Comparison of ENCODE assay signal across 8 cellular contexts in genomic region chr6:166999145-166999844, GRCh38. TPM values are rescaled to one million over a fixed set of nuclear protein-coding genes. Genes with fewer than 3 reads are reported as not detected.
A peak's percentile ranks its signal among the peaks of the same experiment; 100 is the strongest.
DNase-seq lines count a peak whose midpoint lies in the region; ATAC-seq and TF ChIP-seq lines count a peak whose summit lies in the region.

Gene CEP43, plus strand, starts transcription at chr6:166999397. Its CDS starts 16 bp downstream, at chr6:166999413.

- H3K27ac ChIP-seq in A673 (ENCODE audit: low read depth, low read length, poor library complexity, severe bottlenecking) (peak within 1 kb of the TSS; percentile 94), caudate nucleus (ENCODE audit: low read depth, low read length) (no peak within 1 kb of the TSS), spleen (peak within 1 kb of the TSS; percentile 73 to 91 (median 84))

- H3K27me3 ChIP-seq in A673 (replicated peaks; ENCODE audit: insufficient read depth, low read depth, low read length, poor library complexity) (no peaks in the 10 kb centered on the region), spleen (replicated peaks in 1 of 7) (no peaks in the 10 kb centered on the region)

- ATAC-seq in GM18907 (IDR thresholded peaks at IDR 0.05; ENCODE audit: unreplicated experiment) (peak; percentile 93), HG03159 (IDR thresholded peaks at IDR 0.05; ENCODE audit: unreplicated experiment) (peak; percentile 90), activated B cell treated with CpG ODN at 0.5 μM for 24 hours (ENCODE audit: low read depth) (peak; percentile 96)

- no peaks in the 10 kb centered on the region for H3K9me3 ChIP-seq in A673 (ENCODE audit: low read depth, low read length, poor library complexity, severe bottlenecking)
- H3K9me3 ChIP-seq in spleen, result no peaks in the 10 kb centered on the region

- H3K27me3 Mint-ChIP-seq in activated B cell treated with CpG ODN at 0.5 μM for 24 hours, result no peaks in the 10 kb centered on the region

- intact Hi-C loops in A673 (cut with micrococcal nuclease; ENCODE audit: unreplicated experiment) (no loop called here), activated B cell treated with CpG ODN at 0.5 μM for 24 hours (cut with micrococcal nuclease) (loop anchor here (1.0 to 5.0 kb wide), 12 partner anchors 22 to 657 kb away; partner anchors contain the start of genes RAMACL, RNASET2, RPS6KA2 and SFT2D1), spleen (cut with DNase I; ENCODE audit: low total_unique reads) (loop anchor here (5.0 kb wide), 1 partner anchor 143 kb away; no protein-coding TSS in a partner anchor)

- CTCF ChIA-PET in A673 (lab: Charles Lee) (no interaction called here), activated B cell treated with CpG ODN at 0.5 μM for 24 hours (lab: Charles Lee) (interaction anchor here (0.7 to 3.2 kb wide), 7 partner anchors 9 to 224 kb away, joined by 3 to 50 read pairs (median 4); no protein-coding TSS in a partner anchor)

- peaks cover 21% of the 10 kb centered on the region for H3K36me3 Mint-ChIP-seq in activated B cell treated with CpG ODN at 0.5 μM for 24 hours (ENCODE audit: low read depth)

- BruUV-seq in A673 (replicated peaks; lab: Mats Ljungman, UMichigan), result no TSS peak

- H3K4me1 Mint-ChIP-seq in activated B cell treated with CpG ODN at 0.5 μM for 24 hours, result peaks cover 29% of the 10 kb centered on the region

- no peak for TF ChIP-seq POLR2A in spleen (IDR thresholded peaks at IDR 0.05)

- POLR2A ChIA-PET in A673 (lab: Charles Lee; ENCODE audit: low non-redundant PET) (no interaction called here), activated B cell treated with CpG ODN at 0.5 μM for 24 hours (lab: Charles Lee) (interaction anchor here (0.5 to 3.5 kb wide), 16 partner anchors 10 to 507 kb away, joined by 3 to 49 read pairs (median 6); partner anchors contain the start of genes CCR6 and RNASET2)

- 0 to 1% (median 0%) methylated on average over 34 to 87 of the region's 87 CpGs for WGBS in spleen, 5 donors

- H3K4me3 ChIP-seq in A673 (ENCODE audit: low read depth, low read length, poor library complexity, severe bottlenecking), result peak within 1 kb of the TSS; percentile 98
- H3K4me3 ChIP-seq in spleen, result peak within 1 kb of the TSS; percentile 80 to 100 (median 96)

- H3K9me3 Mint-ChIP-seq in activated B cell treated with CpG ODN at 0.5 μM for 24 hours, result no peaks in the 10 kb centered on the region

- DNase-seq in A673 (ENCODE audit: low spot score) (peak; percentile 96), NCI-H2227 treated with DMSO at 0.1 percent for 48 hours (lab: John Stamatoyannopoulos, UW) (peak; percentile 90), activated B cell treated with CpG ODN at 0.5 μM for 24 hours (peak; percentile 95), caudate nucleus (lab: John Stamatoyannopoulos, UW) (peak; percentile 22 to 96 (median 90)), inferior parietal cortex (ENCODE audit: extremely low spot score) (peak; percentile 93), spleen (peak; percentile 99)

- H3K4me3 Mint-ChIP-seq in activated B cell treated with CpG ODN at 0.5 μM for 24 hours, result peak within 1 kb of the TSS; percentile 90

- H3K4me1 ChIP-seq in A673 (ENCODE audit: insufficient read depth, low read length, poor library complexity, severe bottlenecking) (peaks cover 20% of the 10 kb centered on the region), spleen (peaks cover 15 to 54% (median 30%) of the 10 kb centered on the region in 6 donors)

- no peak for TF ChIP-seq CTCF in A673 (conservative IDR thresholded peaks at IDR 0.05; ENCODE audit: low read depth, low read length)
- TF ChIP-seq CTCF in activated B cell treated with CpG ODN at 0.5 μM for 24 hours (IDR thresholded peaks at IDR 0.05), result no peak
- TF ChIP-seq CTCF in spleen (IDR thresholded peaks at IDR 0.05 in 8 of 11, conservative IDR thresholded peaks at IDR 0.05 in 3 of 11), result peak in 9 of 11 experiments; percentile 15 to 67 (median 47)

- peak within 1 kb of the TSS; percentile 66 for H3K27ac Mint-ChIP-seq in activated B cell treated with CpG ODN at 0.5 μM for 24 hours

- H3K36me3 ChIP-seq in A673 (ENCODE audit: insufficient read depth, low read length, poor library complexity, severe bottlenecking) (peaks cover 22% of the 10 kb centered on the region), spleen (peaks cover 0 to 20% (median 0%) of the 10 kb centered on the region in 6 donors)

RNA-seq across cellular contexts. Expression of gene CEP43, which starts in this region (rescaled TPM):
- total RNA-seq in A673 (2021) (33.4 and 34.2 TPM in 2 replicates), activated B cell treated with CpG ODN at 0.5 μM for 24 hours (26.8 and 31.0 TPM in 2 replicates), spleen (10 to 100 TPM; 13.1 to 21.8 (median 17.7) TPM)
- 10 to 100 TPM in 1 of 3 donors, 1 to 10 TPM in 2; 9.0 to 10.6 (median 9.0) TPM for polyA plus RNA-seq in spleen

Comparison
In these comparisons a context has a peak if more than half of its experiments do, and no peak if none do; other contexts are left out.
1. CTCF ChIP-seq: peak in spleen (9 of 11); none in A673 (single experiment) and activated B cell treated with CpG ODN at 0.5 μM for 24 hours (single experiment).
2. Peak in every context shown above with its lines, with median percentiles within 50 percentile points of each other: DNase-seq and ATAC-seq.